In the genomic region with DNA sequence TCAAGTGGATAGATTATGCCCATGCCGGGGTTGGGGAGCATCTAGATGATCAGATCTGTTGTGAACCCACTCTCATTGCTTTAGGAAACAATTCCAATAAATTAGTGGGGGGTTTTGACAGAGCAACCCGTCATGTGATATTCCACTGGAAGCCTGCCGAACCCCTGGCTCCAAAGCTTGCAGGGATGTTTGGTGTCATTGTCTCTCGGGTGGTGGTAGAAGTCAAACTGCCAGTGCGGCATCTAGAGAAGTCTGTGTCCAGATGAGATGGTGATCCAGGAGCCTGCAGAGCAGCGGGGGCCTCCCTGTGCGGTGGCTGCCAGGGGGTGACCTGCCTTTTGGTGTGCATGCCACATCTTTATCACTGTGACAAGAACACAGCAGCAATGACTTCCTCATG, we compare ENCODE assay signal across 22 cellular contexts.
"Had no signal": no experiment of that assay in that cellular context is flagged by ENCODE, and none has a peak within 500 bp of the region (broad histone marks: within the 10 kb centered on the region; RNA-seq: fewer than 3 reads in every experiment).

No MANE protein-coding gene starts in this region.

- DNase-seq: activated CD4-positive, alpha-beta T cell treated with anti-CD3 and anti-CD28 coated beads for 4 hours; activated CD4-positive, alpha-beta T cell treated with anti-CD3 and anti-CD28 coated beads, Interleukin-2, amount 50 U/mL, for 48 hours; activated CD4-positive, CD25-positive, alpha-beta regulatory T cell; activated CD8-positive, alpha-beta memory T cell treated with anti-CD3 and anti-CD28 coated beads for 24 hours; activated effector memory CD4-positive, alpha-beta T cell treated with Interleukin-2 at 50 U/mL for 16 hours; activated naive CD4-positive, alpha-beta T cell treated with Interleukin-2 at 50 U/mL for 16 hours; colonic mucosa; effector memory CD4-positive, alpha-beta T cell; foreskin fibroblast; islet precursor cell; left cardiac atrium; left ventricle myocardium superior; naive B cell; right lobe of liver; stimulated activated CD4-positive, alpha-beta T cell treated with anti-CD3 and anti-CD28 coated beads, Interleukin-4, amount 100 ng/mL, for 24 hours; T-helper 1 cell; tibial artery had no signal

- H3K27ac Mint-ChIP-seq: activated naive CD8-positive, alpha-beta T cell; naive B cell; stimulated activated effector memory CD8-positive, alpha-beta T cell treated with anti-CD3 and anti-CD28 coated beads, Interleukin-12 subunit alpha, Interleukin-12 subunit beta, amount 100 ng/mL, for 72 hours; stimulated activated naive CD8-positive, alpha-beta T cell treated with anti-CD3 and anti-CD28 coated beads, Interleukin-15, Interleukin-2, amounts not matched to agents 100 ng/mL and 50 ng/mL, for 24 hours; T-helper 2 cell treated with Interferon-gamma antibody and Interleukin-4, amounts not matched to agents 5 μg/mL and 100 μg/mL, for 36 hours had no signal

- H3K4me3 Mint-ChIP-seq: activated naive CD8-positive, alpha-beta T cell; naive B cell; neural crest cell; stimulated activated effector memory CD8-positive, alpha-beta T cell treated with anti-CD3 and anti-CD28 coated beads, Interleukin-12 subunit alpha, Interleukin-12 subunit beta, amount 100 ng/mL, for 72 hours; stimulated activated naive CD8-positive, alpha-beta T cell treated with anti-CD3 and anti-CD28 coated beads, Interleukin-15, Interleukin-2, amounts not matched to agents 100 ng/mL and 50 ng/mL, for 24 hours; T-helper 2 cell treated with Interferon-gamma antibody and Interleukin-4, amounts not matched to agents 5 μg/mL and 100 μg/mL, for 36 hours had no signal

- H3K4me3 ChIP-seq: colonic mucosa, right lobe of liver, tibial artery had no signal

- H3K27ac ChIP-seq: colonic mucosa, right lobe of liver, tibial artery had no signal

- ATAC-seq: left cardiac atrium; left ventricle myocardium superior; right lobe of liver; stimulated activated effector memory CD8-positive, alpha-beta T cell treated with anti-CD3 and anti-CD28 coated beads, Interleukin-12 subunit alpha, Interleukin-12 subunit beta, amount 100 ng/mL, for 72 hours had no signal

- H3K9me3 Mint-ChIP-seq: neural crest cell had no signal

- H3K27me3 Mint-ChIP-seq: activated naive CD8-positive, alpha-beta T cell; naive B cell; stimulated activated naive CD8-positive, alpha-beta T cell treated with anti-CD3 and anti-CD28 coated beads, Interleukin-15, Interleukin-2, amounts not matched to agents 100 ng/mL and 50 ng/mL, for 24 hours had no signal

- H3K4me1 Mint-ChIP-seq: naive B cell; stimulated activated effector memory CD8-positive, alpha-beta T cell treated with anti-CD3 and anti-CD28 coated beads, Interleukin-12 subunit alpha, Interleukin-12 subunit beta, amount 100 ng/mL, for 72 hours had no signal

- H3K4me1 ChIP-seq: colonic mucosa, right lobe of liver, tibial artery had no signal

- H3K27me3 ChIP-seq: colonic mucosa, right lobe of liver, tibial artery had no signal

- H3K36me3 Mint-ChIP-seq: activated naive CD8-positive, alpha-beta T cell; naive B cell; stimulated activated effector memory CD8-positive, alpha-beta T cell treated with anti-CD3 and anti-CD28 coated beads, Interleukin-12 subunit alpha, Interleukin-12 subunit beta, amount 100 ng/mL, for 72 hours had no signal

- H3K36me3 ChIP-seq: colonic mucosa, right lobe of liver, tibial artery had no signal

- H3K9me3 ChIP-seq: colonic mucosa, right lobe of liver, tibial artery had no signal
